20 cellular contexts compared by ENCODE assay signal in genomic region chr14:34692348-34692747, GRCh38. TPM values are rescaled to one million over a fixed set of nuclear protein-coding genes. Genes with fewer than 3 reads are reported as not detected.
DNase-seq lines count a peak whose midpoint lies in the region; ATAC-seq, FAIRE-seq and TF ChIP-seq lines count a peak whose summit lies in the region.
"Had no signal": no experiment of that assay in that cellular context is flagged by ENCODE, and none has a peak within 500 bp of the region (broad histone marks: within the 10 kb centered on the region; RNA-seq: fewer than 3 reads in every experiment).

No MANE protein-coding gene starts in this region.

- no peak for FAIRE-seq in HepG2 (lab: Jason Lieb, UNC)
- FAIRE-seq: kidney, RCC 7860 had no signal

- 35% methylated on average over 4 of the region's 4 CpGs for WGBS in HepG2 (ENCODE audit: low lambda C conversion rate)
- 63% methylated on average over 4 of the region's 4 CpGs for WGBS in right lobe of liver (ENCODE audit: insufficient coverage, low coverage, low lambda C conversion rate, missing lambda C conversion rate)
- 58% methylated on average over 2 of the region's 4 CpGs for WGBS in mesenchymal stem cell

- H3K14ac ChIP-seq in mesenchymal stem cell (ENCODE audit: low read length in 2 of 2): no peak overlapping the region

- no peak for TF ChIP-seq RAD21 in HepG2 (CRISPR knock-in tag; IDR thresholded peaks at IDR 0.05)

- BruUV-seq in HepG2 (replicated peaks; lab: Mats Ljungman, UMichigan): no TSS peak

- H3K27ac Mint-ChIP-seq in activated T-helper 17 cell treated with anti-CD3 and anti-CD28 coated beads, Interleukin-2, amount 50 U/mL, for 72 hours: peak overlapping the region; percentile 69
- H3K27ac Mint-ChIP-seq: activated T-cell treated with anti-CD3 and anti-CD28 coated beads, Interleukin-2, amount 50 U/mL, for 24 hours; endodermal cell had no signal

- no peak overlapping the region for H3K9ac ChIP-seq in HepG2 (ENCODE audit: insufficient read depth, low read depth, low read length)
- H3K9ac ChIP-seq in mesenchymal stem cell (ENCODE audit: low read length): no peak overlapping the region
- no peak overlapping the region for H3K9ac ChIP-seq in colonic mucosa (ENCODE audit: low read depth in 2 of 2, low read length in 2 of 2)

- no peaks in the 10 kb centered on the region for H3K79me1 ChIP-seq in mesenchymal stem cell (replicated peaks; ENCODE audit: low read length, poor library complexity, severe bottlenecking)

- H3K36me3 ChIP-seq in HepG2 (replicated peaks in 1 of 2; ENCODE audit: control insufficient read depth in 1 of 2, insufficient read depth in 2 of 2, low read length in 2 of 2) (no peaks in the 10 kb centered on the region), right lobe of liver (no peaks in the 10 kb centered on the region), mesenchymal stem cell (ENCODE audit: control insufficient read depth in 1 of 2, insufficient read depth in 2 of 2, low read depth in 1 of 2, low read length in 2 of 2) (no peaks in the 10 kb centered on the region), colonic mucosa (no peaks in the 10 kb centered on the region)
- H3K36me3 ChIP-seq: esophagus muscularis mucosa, thoracic aorta had no signal

- POLR2A ChIA-PET in HepG2 (lab: Yijun Ruan, JAX): interaction anchor here (0.8 to 6.1 kb wide), 9 partner anchors 12 to 354 kb away, joined by 3 to 61 read pairs (median 7); partner anchors contain the start of genes BAZ1A, CFL2 and FAM177A1

- H3K4me2 ChIP-seq in HepG2 (ENCODE audit: low read depth, low read length) (peak overlapping the region; percentile 89), mesenchymal stem cell (ENCODE audit: low read length, poor library complexity, severe bottlenecking) (no peak overlapping the region)

- H4K8ac ChIP-seq in mesenchymal stem cell (ENCODE audit: low read length): no peak overlapping the region

- H3K27ac ChIP-seq in HepG2 (ENCODE audit: extremely low read length, insufficient read depth, low read length): no peak overlapping the region
- H3K27ac ChIP-seq in right lobe of liver: no peak overlapping the region
- no peak overlapping the region for H3K27ac ChIP-seq in mesenchymal stem cell (ENCODE audit: low read length, poor library complexity, severe bottlenecking)
- peak overlapping the region; percentile 77 for H3K27ac ChIP-seq in temporal lobe (ENCODE audit: low read depth, low read length)
- H3K27ac ChIP-seq in colonic mucosa: no peak overlapping the region
- H3K27ac ChIP-seq: C4-2B, coronary artery, esophagus muscularis mucosa, thoracic aorta had no signal

- peak overlapping the region; percentile 35 for H3K4me3 Mint-ChIP-seq in activated T-helper 17 cell treated with anti-CD3 and anti-CD28 coated beads, Interleukin-2, amount 50 U/mL, for 72 hours
- H3K4me3 Mint-ChIP-seq: activated T-cell treated with anti-CD3 and anti-CD28 coated beads, Interleukin-2, amount 50 U/mL, for 24 hours had no signal

- H2BK12ac ChIP-seq in mesenchymal stem cell (ENCODE audit: low read length in 2 of 2): no peak overlapping the region

- ATAC-seq in HepG2 (no peak), right lobe of liver (no peak)
- ATAC-seq in activated T-helper 17 cell treated with anti-CD3 and anti-CD28 coated beads, Interleukin-2, amount 50 U/mL, for 72 hours (replicated peaks): no peak

- no peak overlapping the region for H3K18ac ChIP-seq in mesenchymal stem cell (ENCODE audit: low read depth in 1 of 2, low read length in 2 of 2)

- H4K20me1 ChIP-seq in HepG2 (ENCODE audit: insufficient read depth, low read length): no peaks in the 10 kb centered on the region

- peak overlapping the region; percentile 28 for H2AFZ ChIP-seq in HepG2 (ENCODE audit: low read length)
- no peak overlapping the region for H2AFZ ChIP-seq in mesenchymal stem cell (ENCODE audit: low read depth, low read length)

- no peak overlapping the region for H2BK120ac ChIP-seq in mesenchymal stem cell (ENCODE audit: low read depth, low read length)

- H3K4me3 ChIP-seq in HepG2 (replicated peaks in 1 of 3; ENCODE audit: insufficient read depth in 1 of 3, low read depth in 2 of 3, low read length in 3 of 3) (no peak overlapping the region; a peak in 1 of 6 replicates), right lobe of liver (no peak overlapping the region), mesenchymal stem cell (ENCODE audit: insufficient read depth in 1 of 2, low read depth in 1 of 2, low read length in 2 of 2) (no peak overlapping the region), colonic mucosa (no peak overlapping the region)
- H3K4me3 ChIP-seq: lung had no signal

- no peak overlapping the region for H2BK5ac ChIP-seq in mesenchymal stem cell (ENCODE audit: low read depth, low read length, poor library complexity, severe bottlenecking)

- in situ Hi-C loops in HepG2 (cut with HindIII; ENCODE audit: extremely low pct_ligation_motif_present, low pct_unique_long_range_greater_than_20kb): no loop called here

- H3K9me3 Mint-ChIP-seq in activated T-helper 17 cell treated with anti-CD3 and anti-CD28 coated beads, Interleukin-2, amount 50 U/mL, for 72 hours: no peaks in the 10 kb centered on the region
- H3K9me3 Mint-ChIP-seq: activated T-cell treated with anti-CD3 and anti-CD28 coated beads, Interleukin-2, amount 50 U/mL, for 24 hours; endodermal cell; stimulated activated memory B cell treated with anti-CD40 and anti-IgM and Interleukin-4, amounts not matched to agents 10 μg/mL and 1 μg/mL and 100 μg/mL, for 72 hours had no signal

- H4K91ac ChIP-seq in mesenchymal stem cell (ENCODE audit: low read length): no peak overlapping the region

- no peak for TF ChIP-seq EP300 in HepG2 (IDR thresholded peaks at IDR 0.05; ENCODE audit: low read depth in 2 of 2, low read length in 2 of 2)
- TF ChIP-seq EP300 in HepG2 (CRISPR knock-in tag; IDR thresholded peaks at IDR 0.05; ENCODE audit: borderline replicate concordance): no peak

- no peak overlapping the region for H3K23ac ChIP-seq in mesenchymal stem cell (ENCODE audit: low read length in 2 of 2)

- no peak for DNase-seq in HepG2 (ENCODE audit: low spot score)
- DNase-seq in right lobe of liver: no peak
- DNase-seq in mesenchymal stem cell: peak; percentile 59
- no peak for DNase-seq in C1 segment of cervical spinal cord (lab: John Stamatoyannopoulos, UW)
- DNase-seq in islet precursor cell: no peak
- no peak for DNase-seq in colonic mucosa
- DNase-seq: activated CD4-positive, alpha-beta T cell treated with anti-CD3 and anti-CD28 coated beads for 1 hour; activated T-cell treated with anti-CD3 and anti-CD28 coated beads, Interleukin-2, amount 50 U/mL, for 24 hours; EL; kidney had no signal

- peaks cover 13% of the 10 kb centered on the region for H3K4me1 Mint-ChIP-seq in activated T-helper 17 cell treated with anti-CD3 and anti-CD28 coated beads, Interleukin-2, amount 50 U/mL, for 72 hours

- H3K4me1 ChIP-seq in HepG2 (ENCODE audit: insufficient read depth, low read length) (peaks cover 73% of the 10 kb centered on the region), right lobe of liver (peaks cover 0 to 23% (median 4%) of the 10 kb centered on the region in 4 donors), mesenchymal stem cell (ENCODE audit: control insufficient read depth, insufficient read depth, low read depth, low read length) (peaks cover 3% of the 10 kb centered on the region), colonic mucosa (no peaks in the 10 kb centered on the region)
- H3K4me1 ChIP-seq: esophagus muscularis mucosa had no signal

- TF ChIP-seq CTCF in HepG2 (CRISPR knock-in tag; IDR thresholded peaks at IDR 0.05) (no peak), right lobe of liver (IDR thresholded peaks at IDR 0.05) (no peak), colonic mucosa (IDR thresholded peaks at IDR 0.05) (no peak)

- H3K27me3 ChIP-seq in HepG2 (ENCODE audit: control insufficient read depth in 1 of 2, insufficient read depth in 2 of 2, low read length in 2 of 2) (no peaks in the 10 kb centered on the region), right lobe of liver (no peaks in the 10 kb centered on the region), mesenchymal stem cell (ENCODE audit: control insufficient read depth in 1 of 2, insufficient read depth in 1 of 2, low read length in 2 of 2) (no peaks in the 10 kb centered on the region), colonic mucosa (no peaks in the 10 kb centered on the region)
- H3K27me3 ChIP-seq: esophagus muscularis mucosa had no signal

- TF ChIP-seq POLR2A in HepG2 (IDR thresholded peaks at IDR 0.05; ENCODE audit: insufficient read depth in 1 of 2, low read depth in 2 of 2, low read length in 2 of 2) (no peak), right lobe of liver (IDR thresholded peaks at IDR 0.05) (no peak)

- H2BK15ac ChIP-seq in mesenchymal stem cell (ENCODE audit: low read depth, poor library complexity, severe bottlenecking): no peak overlapping the region

- CTCF ChIA-PET in HepG2 (lab: Yijun Ruan, JAX; ENCODE audit: low intra/inter-chr PET ratio, low total read pairs): interaction anchor here (1.2 kb wide), 1 partner anchor 31 kb away, joined by 5 read pairs; no protein-coding TSS in a partner anchor

- intact Hi-C loops in HepG2 (cut with micrococcal nuclease; ENCODE audit: unreplicated experiment): no loop called here
- intact Hi-C loops in right lobe of liver (cut with DNase I): no loop called here
- intact Hi-C loops in colonic mucosa (cut with DNase I): no loop called here

- no peak overlapping the region for H2AK5ac ChIP-seq in mesenchymal stem cell (ENCODE audit: low read length, severe bottlenecking)

- H3K36me3 Mint-ChIP-seq in activated T-helper 17 cell treated with anti-CD3 and anti-CD28 coated beads, Interleukin-2, amount 50 U/mL, for 72 hours (ENCODE audit: low read depth): no peaks in the 10 kb centered on the region
- H3K36me3 Mint-ChIP-seq: stimulated activated memory B cell treated with anti-CD40 and anti-IgM and Interleukin-4, amounts not matched to agents 10 μg/mL and 1 μg/mL and 100 μg/mL, for 72 hours had no signal

- H3K79me2 ChIP-seq in HepG2 (ENCODE audit: insufficient read depth, low read length): no peaks in the 10 kb centered on the region

- H3K9me3 ChIP-seq in HepG2 (ENCODE audit: low read length) (no peaks in the 10 kb centered on the region), right lobe of liver (no peaks in the 10 kb centered on the region), mesenchymal stem cell (ENCODE audit: control insufficient read depth, low read length) (no peaks in the 10 kb centered on the region), colonic mucosa (no peaks in the 10 kb centered on the region)
- H3K9me3 ChIP-seq: esophagus muscularis mucosa, thoracic aorta had no signal

- H3K4ac ChIP-seq in mesenchymal stem cell (ENCODE audit: low read depth in 1 of 2, low read length in 2 of 2): no peak overlapping the region

- no peaks in the 10 kb centered on the region for H3K27me3 Mint-ChIP-seq in activated T-helper 17 cell treated with anti-CD3 and anti-CD28 coated beads, Interleukin-2, amount 50 U/mL, for 72 hours
- H3K27me3 Mint-ChIP-seq: activated T-cell treated with anti-CD3 and anti-CD28 coated beads, Interleukin-2, amount 50 U/mL, for 24 hours; stimulated activated memory B cell treated with anti-CD40 and anti-IgM and Interleukin-4, amounts not matched to agents 10 μg/mL and 1 μg/mL and 100 μg/mL, for 72 hours had no signal

RNA-seq across cellular contexts. Expression of gene CFL2, which starts 22.0 kb away (rescaled TPM):
- total RNA-seq in HepG2 (2016; rRNA removed; fragmentation: Illumina TruSeq; extraction: Trizol) (158 and 301 TPM in 2 replicates), right lobe of liver (10 to 100 TPM; 74.2 to 95.3 (median 78.3) TPM), temporal lobe (40.6 TPM), colonic mucosa (10 to 100 TPM in 1 of 2 donors, 1 to 10 TPM in 1; 7.0 to 44.8 TPM)
- total RNA-seq in HepG2 (2016; cell fraction: cytosol; rRNA removed; fragmentation: Illumina TruSeq; extraction: Trizol; ENCODE audit: low read depth): 28.5 and 36.5 TPM in 2 replicates
- 158 and 295 TPM in 2 replicates for total RNA-seq in HepG2 (2016; cell fraction: insoluble cytoplasmic fraction; rRNA removed; fragmentation: Illumina TruSeq; extraction: Trizol)
- total RNA-seq in HepG2 (2016; cell fraction: membrane; rRNA removed; fragmentation: Illumina TruSeq; extraction: Trizol): 108 and 127 TPM in 2 replicates
- total RNA-seq in HepG2 (2016; cell fraction: nucleus; rRNA removed; fragmentation: Illumina TruSeq; extraction: Trizol): 85.5 and 89.1 TPM in 2 replicates
- polyA plus RNA-seq in HepG2 (2011; rRNA removed): 68.8 and 114 TPM in 2 replicates
- 44.2 and 78.0 TPM in 2 replicates for polyA plus RNA-seq in HepG2 (2011; cell fraction: cytosol; rRNA removed)
- 22.8 and 33.8 TPM in 2 replicates for polyA plus RNA-seq in HepG2 (2011; cell fraction: nucleus; rRNA removed)
- 145 and 207 TPM in 2 replicates for polyA plus RNA-seq in HepG2 (2012)
- polyA plus RNA-seq in HepG2 (2016; cell fraction: cytosol; fragmentation: Illumina TruSeq; extraction: Trizol; ENCODE audit: low read depth): 96.7 and 98.0 TPM in 2 replicates
- polyA plus RNA-seq in HepG2 (2016; cell fraction: insoluble cytoplasmic fraction; fragmentation: Illumina TruSeq; extraction: Trizol; ENCODE audit: low read depth): 414 and 424 TPM in 2 replicates
- polyA plus RNA-seq in HepG2 (2016; cell fraction: membrane; fragmentation: Illumina TruSeq; extraction: Trizol; ENCODE audit: low read depth): 172 and 187 TPM in 2 replicates
- 152 and 161 TPM in 2 replicates for polyA plus RNA-seq in HepG2 (2016; cell fraction: nucleus; fragmentation: Illumina TruSeq; extraction: Trizol; ENCODE audit: insufficient read depth, low read depth)
- polyA minus RNA-seq in HepG2 (2011; rRNA and poly(A)+ RNA removed; ENCODE audit: low replicate concordance): 34.1 and 43.7 TPM in 2 replicates
- 94.3 and 108 TPM in 2 replicates for polyA minus RNA-seq in HepG2 (2011; cell fraction: cytosol; rRNA and poly(A)+ RNA removed)
- polyA minus RNA-seq in HepG2 (2011; cell fraction: nucleus; rRNA and poly(A)+ RNA removed): 50.5 and 53.0 TPM in 2 replicates
- total RNA-seq in activated T-helper 17 cell treated with anti-CD3 and anti-CD28 coated beads, Interleukin-2, amount 50 U/mL, for 72 hours: 1 to 10 TPM; 6.6 to 9.2 TPM
- polyA plus RNA-seq in mesenchymal stem cell (2013, experiment 1 of 2): 111 TPM
- polyA plus RNA-seq in mesenchymal stem cell (2013, experiment 2 of 2): 121 TPM
